In the genomic region with DNA sequence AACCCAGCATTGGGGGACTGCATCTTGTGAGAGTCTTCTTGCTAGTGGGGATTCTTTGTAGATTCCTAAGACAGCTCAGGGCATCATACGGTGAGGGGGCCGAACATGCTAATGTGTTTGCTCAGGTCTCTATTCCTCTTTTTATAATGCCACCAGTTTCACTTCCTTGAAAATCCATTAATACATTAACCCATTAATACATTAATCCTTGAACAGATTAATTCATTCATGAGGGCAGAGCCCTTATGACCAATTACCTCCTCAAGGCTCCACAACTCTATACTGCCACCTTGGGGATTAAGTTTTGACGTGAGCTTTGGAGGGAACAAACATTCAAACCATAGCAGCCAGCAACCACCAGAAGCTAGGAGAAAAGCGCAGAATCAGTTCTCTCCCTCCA, we compare ENCODE assay signal across 12 cellular contexts.
DNase-seq lines count a peak whose midpoint lies in the region; ATAC-seq and TF ChIP-seq lines count a peak whose summit lies in the region.
"Had no signal": no experiment of that assay in that cellular context is flagged by ENCODE, and none has a peak within 500 bp of the region (broad histone marks: within the 10 kb centered on the region; RNA-seq: fewer than 3 reads in every experiment).

No MANE protein-coding gene starts in this region.

- H2BK15ac ChIP-seq in mesenchymal stem cell (ENCODE audit: low read depth, poor library complexity, severe bottlenecking), result no peak overlapping the region

- no peak overlapping the region for H2AK5ac ChIP-seq in mesenchymal stem cell (ENCODE audit: low read length, severe bottlenecking)

- no peaks in the 10 kb centered on the region for H3K9me3 ChIP-seq in PC-3 (ENCODE audit: low read length)
- H3K9me3 ChIP-seq in mesenchymal stem cell (ENCODE audit: control insufficient read depth, low read length), result no peaks in the 10 kb centered on the region
- H3K9me3 ChIP-seq: thyroid gland had no signal

- H3K79me1 ChIP-seq in mesenchymal stem cell (replicated peaks; ENCODE audit: low read length, poor library complexity, severe bottlenecking), result no peaks in the 10 kb centered on the region

- no peak overlapping the region for H3K9ac ChIP-seq in PC-3 (ENCODE audit: low read length)
- no peak overlapping the region for H3K9ac ChIP-seq in mesenchymal stem cell (ENCODE audit: low read length)

- no peak overlapping the region for H4K91ac ChIP-seq in mesenchymal stem cell (ENCODE audit: low read length)

- H4K20me1 ChIP-seq in PC-3 (ENCODE audit: low read length), result no peaks in the 10 kb centered on the region

- H2AFZ ChIP-seq in PC-3 (ENCODE audit: low read length) (no peak overlapping the region), mesenchymal stem cell (ENCODE audit: low read depth, low read length) (no peak overlapping the region)

- no TSS peak for BruUV-seq in PC-3 (replicated peaks; lab: Mats Ljungman, UMichigan)

- peaks cover 14% of the 10 kb centered on the region for H3K4me1 ChIP-seq in PC-3 (ENCODE audit: insufficient read depth, low read length)
- no peaks in the 10 kb centered on the region for H3K4me1 ChIP-seq in mesenchymal stem cell (ENCODE audit: control insufficient read depth, insufficient read depth, low read depth, low read length)
- H3K4me1 ChIP-seq: thyroid gland had no signal

- H3K18ac ChIP-seq in mesenchymal stem cell (ENCODE audit: low read depth in 1 of 2, low read length in 2 of 2), result no peak overlapping the region

- POLR2A ChIA-PET in PC-3 (lab: Charles Lee; ENCODE audit: unreplicated experiment), result interaction anchor here (0.6 kb wide), 2 partner anchors 10 to 1322 kb away, joined by 3 read pairs; no protein-coding TSS in a partner anchor

- intact Hi-C loops in PC-3 (cut with micrococcal nuclease), result loop anchor here (5.0 kb wide), 1 partner anchor 134 kb away; no protein-coding TSS in a partner anchor

- no peak overlapping the region for H2BK120ac ChIP-seq in mesenchymal stem cell (ENCODE audit: low read depth, low read length)

- no peak overlapping the region for H4K8ac ChIP-seq in mesenchymal stem cell (ENCODE audit: low read length)

- WGBS in mesenchymal stem cell, result 86% methylated on average over 4 of the region's 4 CpGs

- H3F3A ChIP-seq in PC-3 (ENCODE audit: low read length, unreplicated experiment), result no peaks in the 10 kb centered on the region

- no peak overlapping the region for H3K23ac ChIP-seq in mesenchymal stem cell (ENCODE audit: low read length in 2 of 2)

- no peaks in the 10 kb centered on the region for H3K79me2 ChIP-seq in PC-3 (ENCODE audit: low read length)

- H3K4ac ChIP-seq in mesenchymal stem cell (ENCODE audit: low read depth in 1 of 2, low read length in 2 of 2), result no peak overlapping the region

- ATAC-seq in HG02763 (IDR thresholded peaks at IDR 0.05; ENCODE audit: unreplicated experiment), result peak; percentile 61
- ATAC-seq in PC-3, result peak; percentile 53; the same call in 1 of the 2 replicates

- H3K36me3 ChIP-seq in PC-3 (ENCODE audit: low read depth, low read length) (no peaks in the 10 kb centered on the region), mesenchymal stem cell (ENCODE audit: control insufficient read depth in 1 of 2, insufficient read depth in 2 of 2, low read depth in 1 of 2, low read length in 2 of 2) (no peaks in the 10 kb centered on the region)
- H3K36me3 ChIP-seq: thyroid gland had no signal

- CTCF ChIA-PET in PC-3 (lab: Charles Lee), result no interaction called here

- no peak overlapping the region for H3K4me3 ChIP-seq in PC-3 (ENCODE audit: low read length)
- H3K4me3 ChIP-seq in mesenchymal stem cell (ENCODE audit: insufficient read depth in 1 of 2, low read depth in 1 of 2, low read length in 2 of 2), result no peak overlapping the region
- H3K4me3 ChIP-seq: SK-N-MC, thyroid gland had no signal

- no peak overlapping the region for H3K14ac ChIP-seq in mesenchymal stem cell (ENCODE audit: low read length in 2 of 2)

- H3K9me2 ChIP-seq in PC-3 (replicated peaks; ENCODE audit: low read length), result no peaks in the 10 kb centered on the region

- H2BK5ac ChIP-seq in mesenchymal stem cell (ENCODE audit: low read depth, low read length, poor library complexity, severe bottlenecking), result no peak overlapping the region

- TF ChIP-seq CTCF in PC-3 (conservative IDR thresholded peaks at IDR 0.05; ENCODE audit: low read depth, low read length), result peak; percentile 45; the same call in 1 of the 2 replicates

- no peak overlapping the region for H3K27ac ChIP-seq in PC-3 (ENCODE audit: low read length)
- H3K27ac ChIP-seq in mesenchymal stem cell (ENCODE audit: low read length, poor library complexity, severe bottlenecking), result no peak overlapping the region
- H3K27ac ChIP-seq: SK-N-MC, thyroid gland had no signal

- H3K4me2 ChIP-seq in PC-3 (ENCODE audit: low read length) (no peak overlapping the region), mesenchymal stem cell (ENCODE audit: low read length, poor library complexity, severe bottlenecking) (no peak overlapping the region)

- H3K27me3 ChIP-seq in PC-3 (ENCODE audit: low read length), result no peaks in the 10 kb centered on the region
- no peaks in the 10 kb centered on the region for H3K27me3 ChIP-seq in mesenchymal stem cell (ENCODE audit: control insufficient read depth in 1 of 2, insufficient read depth in 1 of 2, low read length in 2 of 2)
- H3K27me3 ChIP-seq: thyroid gland had no signal

- H2BK12ac ChIP-seq in mesenchymal stem cell (ENCODE audit: low read length in 2 of 2), result no peak overlapping the region

- DNase-seq in NCI-H82 (lab: John Stamatoyannopoulos, UW) (peak; percentile 52), NCI-H82 treated with DMSO at 0.1 percent for 48 hours (lab: John Stamatoyannopoulos, UW; ENCODE audit: unreplicated experiment) (no peak), PC-3 (peak; percentile 55), mesenchymal stem cell (peak; percentile 7), midbrain (lab: John Stamatoyannopoulos, UW) (no peak), NCI-H1105 (lab: John Stamatoyannopoulos, UW) (no peak)
- DNase-seq in stimulated activated CD4-positive, alpha-beta T cell treated with anti-CD3 and anti-CD28 coated beads, Interleukin-15, amount 100 ng/mL, for 24 hours, result no peak
- DNase-seq: NCI-H1436 treated with DMSO at 0.1 percent for 48 hours; stimulated activated CD4-positive, alpha-beta T cell treated with anti-CD3 and anti-CD28 coated beads, Interleukin-2, amount 100 ng/mL, for 24 hours; thyroid gland had no signal

Comparison
In these comparisons a context has a peak if more than half of its experiments do, and no peak if none do; other contexts are left out.
1. DNase-seq: peak in NCI-H82 (single experiment), PC-3 (single experiment) and mesenchymal stem cell (single experiment); none in NCI-H82 treated with DMSO at 0.1 percent for 48 hours (single experiment), midbrain (single experiment), NCI-H1105 (single experiment) and stimulated activated CD4-positive, alpha-beta T cell treated with anti-CD3 and anti-CD28 coated beads, Interleukin-15, amount 100 ng/mL, for 24 hours (single experiment).